In genomic region chr11:66388746-66389386, GRCh38 we compare ENCODE assay signal across 8 cellular contexts. TPM values are rescaled to one million over a fixed set of nuclear protein-coding genes. Genes with fewer than 3 reads are reported as not detected.
DNase-seq lines count a peak whose midpoint lies in the region; ATAC-seq and TF ChIP-seq lines count a peak whose summit lies in the region.

No MANE protein-coding gene starts in this region.

- no peak overlapping the region for H3K4me2 ChIP-seq in DND-41 (ENCODE audit: insufficient read depth, low read length)

- H3K9ac ChIP-seq in DND-41 (ENCODE audit: low read depth, low read length): no peak overlapping the region

- H4K20me1 ChIP-seq in DND-41 (ENCODE audit: insufficient read depth, low read length): no peaks in the 10 kb centered on the region

- no peaks in the 10 kb centered on the region for H3K27me3 ChIP-seq in DND-41 (ENCODE audit: insufficient read depth, low read length, poor library complexity)

- ATAC-seq in DND-41 (ENCODE audit: insufficient read depth, low read depth): peak; percentile 86
- ATAC-seq in HG03439 (IDR thresholded peaks at IDR 0.05; ENCODE audit: unreplicated experiment): no peak
- no peak for ATAC-seq in HG03135 (IDR thresholded peaks at IDR 0.05; ENCODE audit: unreplicated experiment)

- no peaks in the 10 kb centered on the region for H3K9me3 ChIP-seq in DND-41 (ENCODE audit: insufficient read depth, low read length, severe bottlenecking)

- no peaks in the 10 kb centered on the region for H3K36me3 ChIP-seq in DND-41 (ENCODE audit: insufficient read depth, low read length)

- H3K4me3 ChIP-seq in DND-41 (ENCODE audit: low read depth in 1 of 2, low read length in 2 of 2) (no peak overlapping the region), retinal pigment epithelial cell (ENCODE audit: low read length) (no peak overlapping the region)

- peak; percentile 82 for DNase-seq in DND-41
- DNase-seq in M059J (ENCODE audit: low read depth): peak; percentile 83
- peak; percentile 76 for DNase-seq in SHP77 treated with DMSO at 0.1 percent for 48 hours (lab: John Stamatoyannopoulos, UW)
- peak; percentile 41 for DNase-seq in activated T-helper 9 cell treated with anti-CD3 and anti-CD28 coated beads, Interleukin-2, amount 50 U/mL, for 16 hours (ENCODE audit: low read depth)
- peak; percentile 55 for DNase-seq in globus pallidus (ENCODE audit: low spot score)
- DNase-seq in retinal pigment epithelial cell (ENCODE audit: low read depth): no peak

- no peak overlapping the region for H3K27ac ChIP-seq in DND-41 (ENCODE audit: low read length)

- no peak overlapping the region; the same call in 1 of the 2 replicates for H2AFZ ChIP-seq in DND-41 (ENCODE audit: low read depth, low read length)

- H3K79me2 ChIP-seq in DND-41 (ENCODE audit: insufficient read depth, low read length): no peaks in the 10 kb centered on the region

- peak; percentile 94 for TF ChIP-seq CTCF in DND-41 (IDR thresholded peaks at IDR 0.05; ENCODE audit: borderline replicate concordance, extremely low read depth, low read length, poor library complexity, severe bottlenecking)
- TF ChIP-seq CTCF in retinal pigment epithelial cell (conservative IDR thresholded peaks at IDR 0.05; ENCODE audit: low read depth, low read length): peak; percentile 87

- H3K4me1 ChIP-seq in DND-41 (ENCODE audit: insufficient read depth, low read length): peaks cover 10% of the 10 kb centered on the region

RNA-seq across cellular contexts. Expression of gene SLC29A2, which starts 17.3 kb away (rescaled TPM):
- 1.6 and 6.1 TPM in 2 replicates for total RNA-seq in M059J (2014; rRNA removed; shearing (Covaris generic))

RNA-seq across cellular contexts. Expression of gene NPAS4, which starts 32.0 kb away (rescaled TPM):
- not detected in 2 replicates for total RNA-seq in M059J (2014; rRNA removed; shearing (Covaris generic))

RNA-seq across cellular contexts. Expression of gene B4GAT1, which starts 41.4 kb away (rescaled TPM):
- 33.0 and 40.3 TPM in 2 replicates for total RNA-seq in M059J (2014; rRNA removed; shearing (Covaris generic))

RNA-seq across cellular contexts. Expression of gene BRMS1, which starts 44.0 kb away (rescaled TPM):
- 80.9 and 93.6 TPM in 2 replicates for total RNA-seq in M059J (2014; rRNA removed; shearing (Covaris generic))

RNA-seq across cellular contexts. Expression of gene MRPL11, which starts 49.8 kb away (rescaled TPM):
- total RNA-seq in M059J (2014; rRNA removed; shearing (Covaris generic)): 57.9 and 80.2 TPM in 2 replicates
